In the genomic region with DNA sequence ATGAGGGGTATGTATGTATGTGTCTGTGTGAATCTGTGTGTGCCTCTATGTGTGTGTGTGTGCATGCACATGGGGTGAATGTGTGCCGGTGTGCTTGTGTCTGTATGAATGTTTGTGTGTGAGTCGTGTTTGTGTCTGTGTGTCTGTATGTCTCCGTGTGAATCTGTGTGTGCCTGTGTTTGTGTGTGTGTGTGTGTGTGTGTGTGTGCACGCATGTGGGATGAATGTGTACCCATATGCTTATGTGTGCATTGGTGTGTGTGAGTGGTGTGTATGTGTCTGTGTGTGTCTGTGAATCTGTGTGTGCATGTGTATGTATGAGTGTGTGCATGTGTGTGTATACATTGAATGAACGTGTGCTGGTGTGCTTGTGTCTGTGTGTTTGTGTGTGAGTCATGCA, we compare ENCODE assay signal across 2 cellular contexts.
A peak's percentile ranks its signal among the peaks of the same experiment; 100 is the strongest.
TF ChIP-seq lines count a peak whose summit lies in the region.

No MANE protein-coding gene starts in this region.

TF ChIP-seq in HepG2, 621 proteins besides CTCF, POLR2A, EP300 and RAD21:
- TF ChIP-seq KDM3A (CRISPR knock-in tag; IDR thresholded peaks at IDR 0.05; ENCODE audit: low read depth) (no peak), FLYWCH1 (CRISPR knock-in tag; IDR thresholded peaks at IDR 0.05) (no peak), EED (CRISPR knock-in tag; IDR thresholded peaks at IDR 0.05) (no peak), ZKSCAN1 (IDR thresholded peaks at IDR 0.05; ENCODE audit: low read length) (no peak), MNT (IDR thresholded peaks at IDR 0.05) (peak; percentile 57), SP1 (IDR thresholded peaks at IDR 0.05) (peak; percentile 32; the same call in 1 of the 2 replicates), SP1 (CRISPR knock-in tag; IDR thresholded peaks at IDR 0.05) (no peak), ZNF552 (CRISPR knock-in tag; IDR thresholded peaks at IDR 0.05; ENCODE audit: borderline replicate concordance) (no peak), TRIM22 (IDR thresholded peaks at IDR 0.05) (0 out of 2 replicates have a peak, but pooled peaks have one; percentile 36), FOXK2 (IDR thresholded peaks at IDR 0.05) (peak; percentile 14; the same call in 1 of the 2 replicates)

TF ChIP-seq in GM12878, 131 proteins besides CTCF, POLR2A, EP300 and RAD21:
- TF ChIP-seq, protein P1, sequence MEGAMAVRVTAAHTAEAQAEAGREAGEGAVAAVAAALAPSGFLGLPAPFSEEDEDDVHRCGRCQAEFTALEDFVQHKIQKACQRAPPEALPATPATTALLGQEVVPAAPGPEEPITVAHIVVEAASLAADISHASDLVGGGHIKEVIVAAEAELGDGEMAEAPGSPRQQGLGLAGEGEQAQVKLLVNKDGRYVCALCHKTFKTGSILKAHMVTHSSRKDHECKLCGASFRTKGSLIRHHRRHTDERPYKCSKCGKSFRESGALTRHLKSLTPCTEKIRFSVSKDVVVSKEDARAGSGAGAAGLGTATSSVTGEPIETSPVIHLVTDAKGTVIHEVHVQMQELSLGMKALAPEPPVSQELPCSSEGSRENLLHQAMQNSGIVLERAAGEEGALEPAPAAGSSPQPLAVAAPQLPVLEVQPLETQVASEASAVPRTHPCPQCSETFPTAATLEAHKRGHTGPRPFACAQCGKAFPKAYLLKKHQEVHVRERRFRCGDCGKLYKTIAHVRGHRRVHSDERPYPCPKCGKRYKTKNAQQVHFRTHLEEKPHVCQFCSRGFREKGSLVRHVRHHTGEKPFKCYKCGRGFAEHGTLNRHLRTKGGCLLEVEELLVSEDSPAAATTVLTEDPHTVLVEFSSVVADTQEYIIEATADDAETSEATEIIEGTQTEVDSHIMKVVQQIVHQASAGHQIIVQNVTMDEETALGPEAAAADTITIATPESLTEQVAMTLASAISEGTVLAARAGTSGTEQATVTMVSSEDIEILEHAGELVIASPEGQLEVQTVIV (IDR thresholded peaks at IDR 0.05; ENCODE audit: borderline replicate concordance, partially characterized antibody), result no peak
- no peak for TF ChIP-seq POLR2AphosphoS2 (IDR thresholded peaks at IDR 0.05; ENCODE audit: low read depth, low read length)
- no peak for TF ChIP-seq CHD2 (IDR thresholded peaks at IDR 0.05; ENCODE audit: borderline replicate concordance, low read depth, low read length)
- TF ChIP-seq, protein P2, sequence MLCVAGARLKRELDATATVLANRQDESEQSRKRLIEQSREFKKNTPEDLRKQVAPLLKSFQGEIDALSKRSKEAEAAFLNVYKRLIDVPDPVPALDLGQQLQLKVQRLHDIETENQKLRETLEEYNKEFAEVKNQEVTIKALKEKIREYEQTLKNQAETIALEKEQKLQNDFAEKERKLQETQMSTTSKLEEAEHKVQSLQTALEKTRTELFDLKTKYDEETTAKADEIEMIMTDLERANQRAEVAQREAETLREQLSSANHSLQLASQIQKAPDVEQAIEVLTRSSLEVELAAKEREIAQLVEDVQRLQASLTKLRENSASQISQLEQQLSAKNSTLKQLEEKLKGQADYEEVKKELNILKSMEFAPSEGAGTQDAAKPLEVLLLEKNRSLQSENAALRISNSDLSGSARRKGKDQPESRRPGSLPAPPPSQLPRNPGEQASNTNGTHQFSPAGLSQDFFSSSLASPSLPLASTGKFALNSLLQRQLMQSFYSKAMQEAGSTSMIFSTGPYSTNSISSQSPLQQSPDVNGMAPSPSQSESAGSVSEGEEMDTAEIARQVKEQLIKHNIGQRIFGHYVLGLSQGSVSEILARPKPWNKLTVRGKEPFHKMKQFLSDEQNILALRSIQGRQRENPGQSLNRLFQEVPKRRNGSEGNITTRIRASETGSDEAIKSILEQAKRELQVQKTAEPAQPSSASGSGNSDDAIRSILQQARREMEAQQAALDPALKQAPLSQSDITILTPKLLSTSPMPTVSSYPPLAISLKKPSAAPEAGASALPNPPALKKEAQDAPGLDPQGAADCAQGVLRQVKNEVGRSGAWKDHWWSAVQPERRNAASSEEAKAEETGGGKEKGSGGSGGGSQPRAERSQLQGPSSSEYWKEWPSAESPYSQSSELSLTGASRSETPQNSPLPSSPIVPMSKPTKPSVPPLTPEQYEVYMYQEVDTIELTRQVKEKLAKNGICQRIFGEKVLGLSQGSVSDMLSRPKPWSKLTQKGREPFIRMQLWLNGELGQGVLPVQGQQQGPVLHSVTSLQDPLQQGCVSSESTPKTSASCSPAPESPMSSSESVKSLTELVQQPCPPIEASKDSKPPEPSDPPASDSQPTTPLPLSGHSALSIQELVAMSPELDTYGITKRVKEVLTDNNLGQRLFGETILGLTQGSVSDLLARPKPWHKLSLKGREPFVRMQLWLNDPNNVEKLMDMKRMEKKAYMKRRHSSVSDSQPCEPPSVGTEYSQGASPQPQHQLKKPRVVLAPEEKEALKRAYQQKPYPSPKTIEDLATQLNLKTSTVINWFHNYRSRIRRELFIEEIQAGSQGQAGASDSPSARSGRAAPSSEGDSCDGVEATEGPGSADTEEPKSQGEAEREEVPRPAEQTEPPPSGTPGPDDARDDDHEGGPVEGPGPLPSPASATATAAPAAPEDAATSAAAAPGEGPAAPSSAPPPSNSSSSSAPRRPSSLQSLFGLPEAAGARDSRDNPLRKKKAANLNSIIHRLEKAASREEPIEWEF (IDR thresholded peaks at IDR 0.05; ENCODE audit: insufficient replicate concordance, low read depth, low read length), result no peak
- TF ChIP-seq FOS (IDR thresholded peaks at IDR 0.05; ENCODE audit: borderline replicate concordance, extremely low read depth, insufficient read length), result no peak
- peak; percentile 17 for TF ChIP-seq NR2C2 (IDR thresholded peaks at IDR 0.05; ENCODE audit: borderline replicate concordance, control insufficient read depth, insufficient read length, low read depth)
- TF ChIP-seq JUND (IDR thresholded peaks at IDR 0.05; ENCODE audit: low read depth, low read length), result no peak
- no peak for TF ChIP-seq POU2F2 (IDR thresholded peaks at IDR 0.05; ENCODE audit: borderline replicate concordance, low read depth, low read length)
- TF ChIP-seq NRF1 (conservative IDR thresholded peaks at IDR 0.05; ENCODE audit: low read depth, low read length), result no peak
- TF ChIP-seq BCLAF1 (IDR thresholded peaks at IDR 0.05), result no peak
- peak; percentile 2 for TF ChIP-seq PBX3 (IDR thresholded peaks at IDR 0.05; ENCODE audit: insufficient replicate concordance, low read depth, low read length)
- no peak for TF ChIP-seq SMARCA5 (IDR thresholded peaks at IDR 0.05)
